ENCODE assay signal across 29 cellular contexts in the genomic region with DNA sequence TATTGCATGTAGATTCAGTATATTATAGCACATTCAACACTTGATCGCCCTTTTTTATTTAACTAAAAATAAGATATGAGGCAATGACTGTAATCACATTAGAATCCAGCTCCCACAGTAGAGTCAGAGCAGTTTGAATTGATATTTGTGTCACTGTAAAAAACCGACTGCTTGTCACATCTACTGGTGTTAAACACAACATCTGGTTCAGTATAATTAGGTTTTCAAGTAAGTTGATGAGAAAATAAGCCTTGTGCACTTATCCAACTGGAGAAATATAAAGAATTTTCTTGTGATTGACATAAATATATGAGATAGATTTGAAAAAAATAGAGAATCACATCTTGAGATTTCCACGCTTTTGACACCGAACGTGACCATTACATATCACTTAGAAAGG.
"Had no signal": no experiment of that assay in that cellular context is flagged by ENCODE, and none has a peak within 500 bp of the region (broad histone marks: within the 10 kb centered on the region; RNA-seq: fewer than 3 reads in every experiment).

No MANE protein-coding gene starts in this region.

- DNase-seq: naive B cell; naive thymus-derived CD8-positive, alpha-beta T cell; nephron progenitor cell; nucleus accumbens; pancreas; psoas muscle; right cardiac atrium; right lobe of liver; sigmoid colon; small intestine; stimulated activated CD4-positive, alpha-beta T cell treated with anti-CD3 and anti-CD28 coated beads, Interleukin-15, amount 100 ng/mL, for 24 hours; stimulated activated CD4-positive, alpha-beta T cell treated with anti-CD3 and anti-CD28 coated beads, Interleukin-2, amount 100 ng/mL, for 24 hours; stimulated activated CD4-positive, alpha-beta T cell treated with anti-CD3 and anti-CD28 coated beads, Interleukin-2, amount 100 ng/mL, for 48 hours; stimulated activated CD4-positive, alpha-beta T cell treated with anti-CD3 and anti-CD28 coated beads, Interleukin-4, amount 100 ng/mL, for 24 hours; stimulated activated naive B cell treated with anti-CD40 and anti-IgM and Interleukin-4, amounts not matched to agents 10 μg/mL and 1 μg/mL and 100 μg/mL, for 72 hours; stimulated activated naive CD8-positive, alpha-beta T cell treated with anti-CD3 and anti-CD28 coated beads, Interleukin-15, amount 100 ng/mL, for 72 hours; stimulated activated naive CD8-positive, alpha-beta T cell treated with anti-CD3 and anti-CD28 coated beads, Interleukin-15, Interleukin-2, amounts not matched to agents 100 U/mL and 50 U/mL, for 24 hours; substantia nigra; testis; tibial artery; transverse colon; upper lobe of right lung; uterus had no signal

- H3K36me3 ChIP-seq: neutrophil, pancreas, right lobe of liver, sigmoid colon, suprapubic skin, tibial artery, transverse colon, upper lobe of right lung, uterus had no signal

- ATAC-seq: naive thymus-derived CD8-positive, alpha-beta T cell; natural killer cell treated with Interleukin-12 subunit alpha and Interleukin-12 subunit beta and Interleukin-15 and Interleukin-18, amount 100 ng/mL, for 72 hours; pancreas; psoas muscle; right cardiac atrium; right lobe of liver; stimulated activated effector memory CD8-positive, alpha-beta T cell treated with anti-CD3 and anti-CD28 coated beads, Interleukin-12 subunit alpha, Interleukin-12 subunit beta, amount 100 ng/mL, for 72 hours; stimulated activated naive B cell treated with anti-CD40 and anti-IgM and Interleukin-4, amounts not matched to agents 10 μg/mL and 1 μg/mL and 100 μg/mL, for 72 hours; stimulated activated naive CD8-positive, alpha-beta T cell treated with anti-CD3 and anti-CD28 coated beads, Interleukin-15, amount 100 ng/mL, for 72 hours; stimulated activated naive CD8-positive, alpha-beta T cell treated with anti-CD3 and anti-CD28 coated beads, Interleukin-15, Interleukin-2, amounts not matched to agents 100 U/mL and 50 U/mL, for 24 hours; upper lobe of right lung had no signal

- H3K9me3 ChIP-seq: neutrophil, pancreas, psoas muscle, right lobe of liver, sigmoid colon, suprapubic skin, testis, tibial artery, transverse colon, upper lobe of right lung, uterus had no signal

- H3K36me3 Mint-ChIP-seq: naive B cell; naive thymus-derived CD8-positive, alpha-beta T cell; natural killer cell treated with Interleukin-12 subunit alpha and Interleukin-12 subunit beta and Interleukin-15 and Interleukin-18, amount 100 ng/mL, for 72 hours; stimulated activated effector memory CD8-positive, alpha-beta T cell treated with anti-CD3 and anti-CD28 coated beads, Interleukin-12 subunit alpha, Interleukin-12 subunit beta, amount 100 ng/mL, for 72 hours; stimulated activated naive B cell treated with anti-CD40 and anti-IgM and Interleukin-4, amounts not matched to agents 10 μg/mL and 1 μg/mL and 100 μg/mL, for 72 hours; type B pancreatic cell had no signal

- H3K4me3 ChIP-seq: pancreas, psoas muscle, right lobe of liver, sigmoid colon, suprapubic skin, testis, tibial artery, transverse colon, upper lobe of right lung, uterus had no signal

- H3K27ac Mint-ChIP-seq: naive B cell; naive thymus-derived CD8-positive, alpha-beta T cell; natural killer cell treated with Interleukin-12 subunit alpha and Interleukin-12 subunit beta and Interleukin-15 and Interleukin-18, amount 100 ng/mL, for 72 hours; nephron progenitor cell; progenitor cell of endocrine pancreas; stimulated activated effector memory CD8-positive, alpha-beta T cell treated with anti-CD3 and anti-CD28 coated beads, Interleukin-12 subunit alpha, Interleukin-12 subunit beta, amount 100 ng/mL, for 72 hours; stimulated activated naive B cell treated with anti-CD40 and anti-IgM and Interleukin-4, amounts not matched to agents 10 μg/mL and 1 μg/mL and 100 μg/mL, for 72 hours; stimulated activated naive CD8-positive, alpha-beta T cell treated with anti-CD3 and anti-CD28 coated beads, Interleukin-15, amount 100 ng/mL, for 72 hours; type B pancreatic cell had no signal

- H3K9me3 Mint-ChIP-seq: natural killer cell treated with Interleukin-12 subunit alpha and Interleukin-12 subunit beta and Interleukin-15 and Interleukin-18, amount 100 ng/mL, for 72 hours; nephron progenitor cell; type B pancreatic cell had no signal

- H3K27me3 ChIP-seq: neutrophil, pancreas, right lobe of liver, sigmoid colon, suprapubic skin, testis, tibial artery, transverse colon, upper lobe of right lung, uterus had no signal

- H3K4me1 Mint-ChIP-seq: naive B cell; naive thymus-derived CD8-positive, alpha-beta T cell; nephron progenitor cell; stimulated activated effector memory CD8-positive, alpha-beta T cell treated with anti-CD3 and anti-CD28 coated beads, Interleukin-12 subunit alpha, Interleukin-12 subunit beta, amount 100 ng/mL, for 72 hours; stimulated activated naive B cell treated with anti-CD40 and anti-IgM and Interleukin-4, amounts not matched to agents 10 μg/mL and 1 μg/mL and 100 μg/mL, for 72 hours; stimulated activated naive CD8-positive, alpha-beta T cell treated with anti-CD3 and anti-CD28 coated beads, Interleukin-15, amount 100 ng/mL, for 72 hours had no signal

- H3K27me3 Mint-ChIP-seq: naive B cell; naive thymus-derived CD8-positive, alpha-beta T cell; natural killer cell treated with Interleukin-12 subunit alpha and Interleukin-12 subunit beta and Interleukin-15 and Interleukin-18, amount 100 ng/mL, for 72 hours; progenitor cell of endocrine pancreas; stimulated activated naive B cell treated with anti-CD40 and anti-IgM and Interleukin-4, amounts not matched to agents 10 μg/mL and 1 μg/mL and 100 μg/mL, for 72 hours; stimulated activated naive CD8-positive, alpha-beta T cell treated with anti-CD3 and anti-CD28 coated beads, Interleukin-15, amount 100 ng/mL, for 72 hours; type B pancreatic cell had no signal

- H3K4me3 Mint-ChIP-seq: naive thymus-derived CD8-positive, alpha-beta T cell; natural killer cell treated with Interleukin-12 subunit alpha and Interleukin-12 subunit beta and Interleukin-15 and Interleukin-18, amount 100 ng/mL, for 72 hours; nephron progenitor cell; stimulated activated effector memory CD8-positive, alpha-beta T cell treated with anti-CD3 and anti-CD28 coated beads, Interleukin-12 subunit alpha, Interleukin-12 subunit beta, amount 100 ng/mL, for 72 hours; stimulated activated naive B cell treated with anti-CD40 and anti-IgM and Interleukin-4, amounts not matched to agents 10 μg/mL and 1 μg/mL and 100 μg/mL, for 72 hours; stimulated activated naive CD8-positive, alpha-beta T cell treated with anti-CD3 and anti-CD28 coated beads, Interleukin-15, amount 100 ng/mL, for 72 hours; type B pancreatic cell had no signal

- H3K4me1 ChIP-seq: pancreas, psoas muscle, right lobe of liver, suprapubic skin, testis, tibial artery, upper lobe of right lung, uterus had no signal

- H3K27ac ChIP-seq: neutrophil, pancreas, psoas muscle, right lobe of liver, suprapubic skin, testis, tibial artery, transverse colon, upper lobe of right lung, uterus had no signal
